Comparison of ENCODE assay signal across 1 cellular context in the genomic region with DNA sequence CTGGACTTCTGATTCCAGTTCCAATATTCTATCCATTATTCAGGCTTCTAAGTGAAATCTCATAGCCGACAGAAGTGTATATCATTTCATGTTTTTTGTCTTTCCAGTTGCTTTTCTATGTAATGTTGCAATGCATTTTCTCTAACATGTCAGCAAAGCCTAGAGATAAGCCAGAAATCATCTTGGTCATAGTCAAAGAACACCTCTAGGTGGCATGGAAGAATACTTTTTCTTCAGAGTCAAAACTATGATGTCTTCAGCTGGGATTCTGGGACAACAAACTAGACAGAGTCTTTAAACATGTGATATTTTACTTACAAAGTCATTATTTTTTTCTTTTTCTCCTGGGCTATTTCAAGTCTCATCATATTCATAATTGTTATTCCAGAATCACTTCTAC.
A peak's percentile ranks its signal among the peaks of the same experiment; 100 is the strongest.
TF ChIP-seq lines count a peak whose summit lies in the region.

No MANE protein-coding gene starts in this region.

TF ChIP-seq in HepG2, 621 proteins besides CTCF, POLR2A, EP300 and RAD21 (continued from another document):
- TF ChIP-seq TERF1 (CRISPR knock-in tag; IDR thresholded peaks at IDR 0.05) (no peak), TBX3 (IDR thresholded peaks at IDR 0.05; ENCODE audit: borderline replicate concordance) (no peak), HNF4G (IDR thresholded peaks at IDR 0.05; ENCODE audit: borderline replicate concordance, low read depth, low read length) (no peak), HNF4G (CRISPR knock-in tag; IDR thresholded peaks at IDR 0.05; ENCODE audit: borderline replicate concordance, low read depth) (no peak), GATAD2A (CRISPR knock-in tag; IDR thresholded peaks at IDR 0.05) (peak; percentile 38; the same call in 1 of the 2 replicates), CEBPG (CRISPR knock-in tag; IDR thresholded peaks at IDR 0.05) (0 out of 2 replicates have a peak, but pooled peaks have one; percentile 37)
